ENCODE assay signal across 13 cellular contexts in genomic region chr3:37183375-37183831, GRCh38. TPM values are rescaled to one million over a fixed set of nuclear protein-coding genes. Genes with fewer than 3 reads are reported as not detected.
DNase-seq lines count a peak whose midpoint lies in the region; ATAC-seq, FAIRE-seq and TF ChIP-seq lines count a peak whose summit lies in the region.
"Had no signal": no experiment of that assay in that cellular context is flagged by ENCODE, and none has a peak within 500 bp of the region (broad histone marks: within the 10 kb centered on the region; RNA-seq: fewer than 3 reads in every experiment).

No MANE protein-coding gene starts in this region.

- no peaks in the 10 kb centered on the region for H3K36me3 ChIP-seq in mesendoderm (ENCODE audit: control insufficient read depth, insufficient read depth, low read length)

- H3K79me2 ChIP-seq in mesendoderm (ENCODE audit: control insufficient read depth, insufficient read depth, low read length), result peaks cover 2% of the 10 kb centered on the region

- no peak for TF ChIP-seq CTCF in coronary artery (IDR thresholded peaks at IDR 0.05)

- no peak overlapping the region for H2AK5ac ChIP-seq in mesendoderm (ENCODE audit: low read length)

- H3K9ac ChIP-seq in mesendoderm (ENCODE audit: low read length), result no peak overlapping the region

- H2BK120ac ChIP-seq in mesendoderm (ENCODE audit: low read depth, low read length), result no peak overlapping the region

- H3K27me3 ChIP-seq in mesendoderm (ENCODE audit: insufficient read depth, low read length, poor library complexity), result no peaks in the 10 kb centered on the region

- no peak overlapping the region for H3K4me2 ChIP-seq in mesendoderm (ENCODE audit: low read length)

- no peaks in the 10 kb centered on the region for H3K4me1 ChIP-seq in mesendoderm (ENCODE audit: control insufficient read depth, low read depth, low read length)

- H3K56ac ChIP-seq in mesendoderm (ENCODE audit: low read length), result no peak overlapping the region

- no peak overlapping the region for H4K8ac ChIP-seq in mesendoderm (ENCODE audit: low read depth, low read length)

- H3K23ac ChIP-seq in mesendoderm (ENCODE audit: low read length), result no peak overlapping the region

- no peak overlapping the region for H3K4ac ChIP-seq in mesendoderm (ENCODE audit: low read depth, low read length)

- peak overlapping the region; percentile 42 to 68 for H3K27ac ChIP-seq in coronary artery
- no peak overlapping the region for H3K27ac ChIP-seq in mesendoderm (ENCODE audit: low read depth, low read length)
- H3K27ac ChIP-seq: 22Rv1 had no signal

- no peak for ATAC-seq in GM21367 (IDR thresholded peaks at IDR 0.05; ENCODE audit: unreplicated experiment)

- H3K4me3 ChIP-seq in coronary artery (peak overlapping the region; percentile 3), mesendoderm (ENCODE audit: low read length) (no peak overlapping the region)

- no peak overlapping the region for H3K18ac ChIP-seq in mesendoderm (ENCODE audit: low read length)

- peak; percentile 12 for DNase-seq in SIG-M5 treated with dmso at 0.1 percent for 504 hours (lab: John Stamatoyannopoulos, UW; ENCODE audit: unreplicated experiment)
- no peak for DNase-seq in SIG-M5 (lab: John Stamatoyannopoulos, UW)
- DNase-seq in coronary artery (ENCODE audit: low spot score), result no peak
- peak; percentile 31 for DNase-seq in mesendoderm
- DNase-seq in urothelium cell line (ENCODE audit: low spot score), result peak; percentile 47
- no peak for DNase-seq in HT-29 (ENCODE audit: low spot score)
- no peak for DNase-seq in SKM-1 treated with dmso at 0.1 percent for 144 hours (lab: John Stamatoyannopoulos, UW; ENCODE audit: unreplicated experiment)
- DNase-seq: activated gamma-delta T cell treated with Interleukin-2 at 50 U/mL for 16 hours; NCI-H1417 treated with DMSO at 0.1 percent for 48 hours; stimulated activated CD4-positive, alpha-beta T cell treated with anti-CD3 and anti-CD28 coated beads, Interleukin-2, amount 100 ng/mL, for 48 hours had no signal

- no peak overlapping the region for H2BK5ac ChIP-seq in mesendoderm (ENCODE audit: low read length)

- H3K79me1 ChIP-seq in mesendoderm (ENCODE audit: low read length), result peaks cover under 1% of the 10 kb centered on the region

- FAIRE-seq in urothelium cell line (lab: Jason Lieb, UNC), result no peak
- FAIRE-seq: islet of Langerhans had no signal

- H2BK15ac ChIP-seq in mesendoderm (replicated peaks; ENCODE audit: low read depth), result no peak overlapping the region

- no peak overlapping the region for H4K5ac ChIP-seq in mesendoderm (ENCODE audit: low read length)

- WGBS in mesendoderm (ENCODE audit: extremely low coverage, insufficient coverage, low lambda C conversion rate), result no CpG with 5 or more reads among the region's 3 CpGs

RNA-seq across cellular contexts. Expression of gene LRRFIP2, which starts 9.0 kb away (rescaled TPM):
- 26.5 TPM for polyA plus RNA-seq in mesendoderm (2013, experiment 1 of 2)
- 27.9 TPM for polyA plus RNA-seq in mesendoderm (2013, experiment 2 of 2)
- total RNA-seq in HT-29 (2014; rRNA removed; shearing (Covaris generic)), result 24.4 and 32.3 TPM in 2 replicates

RNA-seq across cellular contexts. Expression of gene GOLGA4, which starts 59.7 kb away (rescaled TPM):
- 35.5 TPM for polyA plus RNA-seq in mesendoderm (2013, experiment 1 of 2)
- 37.2 TPM for polyA plus RNA-seq in mesendoderm (2013, experiment 2 of 2)
- 21.5 and 40.4 TPM in 2 replicates for total RNA-seq in HT-29 (2014; rRNA removed; shearing (Covaris generic))

Comparison
In these comparisons a context has a peak if more than half of its experiments do, and no peak if none do; other contexts are left out.
1. DNase-seq: peak in SIG-M5 treated with dmso at 0.1 percent for 504 hours (single experiment), mesendoderm (single experiment) and urothelium cell line (single experiment); none in SIG-M5 (single experiment), coronary artery (single experiment), HT-29 (single experiment) and SKM-1 treated with dmso at 0.1 percent for 144 hours (single experiment).